Comparison of ENCODE assay signal across 1 cellular context in the genomic region with DNA sequence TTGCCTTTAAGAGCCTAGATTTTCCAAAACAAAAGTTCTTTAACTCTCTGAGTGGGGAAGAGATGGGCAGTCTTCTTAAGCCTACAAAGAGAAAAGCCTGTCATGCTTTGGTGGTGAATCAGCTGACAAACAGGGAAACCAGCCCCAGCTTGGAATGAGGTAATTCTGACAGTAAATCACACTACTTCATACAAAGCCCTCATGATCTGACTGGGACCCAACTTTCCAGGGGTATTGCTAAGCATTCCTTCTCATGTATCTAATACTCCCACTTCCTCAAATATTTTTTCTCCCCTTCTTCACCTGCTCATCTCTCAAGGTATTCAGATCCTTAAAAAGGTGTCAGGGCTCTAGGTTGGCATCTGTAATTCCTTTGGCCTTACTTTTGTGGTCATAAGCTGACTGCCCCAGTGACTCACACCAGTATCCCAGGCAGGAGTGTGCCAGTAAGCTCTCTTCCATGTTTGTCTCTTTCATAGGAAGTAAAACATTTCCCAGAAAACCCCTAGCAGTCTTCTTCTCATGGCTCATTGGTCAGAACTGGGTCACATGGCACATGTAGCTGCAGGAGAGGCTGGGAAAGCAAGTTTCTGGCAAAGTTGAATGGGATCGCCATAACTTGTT.
TF ChIP-seq lines count a peak whose summit lies in the region.

No MANE protein-coding gene starts in this region.

TF ChIP-seq in H1, 55 proteins besides CTCF, POLR2A, EP300 and RAD21 (continued from another document):
- TF ChIP-seq RFX5 (IDR thresholded peaks at IDR 0.05; ENCODE audit: borderline replicate concordance, low read depth, low read length) = no peak
